13 cellular contexts compared by ENCODE assay signal in the genomic region with DNA sequence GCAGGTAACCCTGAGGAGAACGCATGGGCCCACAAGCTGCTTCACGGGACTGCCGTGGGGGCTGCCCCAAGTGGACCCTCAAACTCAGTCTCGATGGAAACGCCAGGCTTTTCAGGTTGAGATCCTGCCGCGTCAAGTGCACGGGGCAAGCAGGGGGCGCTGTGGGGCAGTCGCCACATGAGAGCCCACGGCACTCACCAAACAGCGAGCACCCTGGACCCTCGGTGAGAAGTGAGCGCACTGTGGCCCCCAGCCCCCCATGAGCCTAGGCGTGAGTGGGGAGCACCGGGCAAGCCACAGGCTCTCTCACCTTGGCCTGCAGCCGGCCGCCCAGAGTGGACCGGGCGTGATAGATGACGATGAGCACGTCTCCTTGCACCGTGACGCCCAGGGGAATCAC. TPM values are rescaled to one million over a fixed set of nuclear protein-coding genes. Genes with fewer than 3 reads are reported as not detected.
A peak's percentile ranks its signal among the peaks of the same experiment; 100 is the strongest.
DNase-seq lines count a peak whose midpoint lies in the region; ATAC-seq and TF ChIP-seq lines count a peak whose summit lies in the region.
"Had no signal": no experiment of that assay in that cellular context is flagged by ENCODE, and none has a peak within 500 bp of the region (broad histone marks: within the 10 kb centered on the region; RNA-seq: fewer than 3 reads in every experiment).

No MANE protein-coding gene starts in this region.

- H3K27ac Mint-ChIP-seq in activated CD8-positive, alpha-beta T cell treated with anti-CD3 and anti-CD28 coated beads for 36 hours = peak overlapping the region; percentile 43
- peak overlapping the region in 1 of 2 donors; percentile 40 for H3K27ac Mint-ChIP-seq in natural killer cell

- no peak overlapping the region for H3K4me3 Mint-ChIP-seq in activated CD8-positive, alpha-beta T cell treated with anti-CD3 and anti-CD28 coated beads for 36 hours
- H3K4me3 Mint-ChIP-seq in natural killer cell = no peak overlapping the region

- ATAC-seq in activated CD8-positive, alpha-beta T cell treated with anti-CD3 and anti-CD28 coated beads for 36 hours = no peak
- ATAC-seq in natural killer cell = no peak

- intact Hi-C loops in activated CD8-positive, alpha-beta T cell treated with anti-CD3 and anti-CD28 coated beads for 36 hours (cut with micrococcal nuclease) = no loop called here
- intact Hi-C loops in natural killer cell (cut with micrococcal nuclease) = no loop called here

- H3K4me3 ChIP-seq in GM12875 (ENCODE audit: low read depth, low read length) = no peak overlapping the region
- H3K4me3 ChIP-seq: lung, tibial artery had no signal

- H3K27me3 Mint-ChIP-seq in activated CD8-positive, alpha-beta T cell treated with anti-CD3 and anti-CD28 coated beads for 36 hours = no peaks in the 10 kb centered on the region
- no peaks in the 10 kb centered on the region for H3K27me3 Mint-ChIP-seq in natural killer cell (ENCODE audit: low read depth in 2 of 2)

- peaks cover 39% of the 10 kb centered on the region for H3K36me3 Mint-ChIP-seq in activated CD8-positive, alpha-beta T cell treated with anti-CD3 and anti-CD28 coated beads for 36 hours (ENCODE audit: low read depth)
- H3K36me3 Mint-ChIP-seq in natural killer cell = peaks cover 16% of the 10 kb centered on the region

- H3K4me1 Mint-ChIP-seq in activated CD8-positive, alpha-beta T cell treated with anti-CD3 and anti-CD28 coated beads for 36 hours (ENCODE audit: low read depth) = peaks cover 26% of the 10 kb centered on the region
- peaks cover 18 to 26% of the 10 kb centered on the region in 2 donors for H3K4me1 Mint-ChIP-seq in natural killer cell

- CTCF ChIA-PET in activated CD8-positive, alpha-beta T cell treated with anti-CD3 and anti-CD28 coated beads for 36 hours (lab: Charles Lee) = no interaction called here

- TF ChIP-seq CTCF in AG09319 (IDR thresholded peaks at IDR 0.05; ENCODE audit: low read depth, low read length) = peak; percentile 8
- TF ChIP-seq CTCF in GM12875 (IDR thresholded peaks at IDR 0.05; ENCODE audit: borderline replicate concordance, insufficient read depth, low read depth, low read length) = peak; percentile 14; the same call in 1 of the 2 replicates
- TF ChIP-seq CTCF in activated CD8-positive, alpha-beta T cell treated with anti-CD3 and anti-CD28 coated beads for 36 hours (IDR thresholded peaks at IDR 0.05) = no peak
- no peak for TF ChIP-seq CTCF in natural killer cell (IDR thresholded peaks at IDR 0.05)

- H3K9me3 Mint-ChIP-seq in activated CD8-positive, alpha-beta T cell treated with anti-CD3 and anti-CD28 coated beads for 36 hours = no peaks in the 10 kb centered on the region
- no peaks in the 10 kb centered on the region for H3K9me3 Mint-ChIP-seq in natural killer cell

- DNase-seq in AG09319 (ENCODE audit: extremely low read depth, low read depth) = no peak
- DNase-seq in activated CD8-positive, alpha-beta T cell treated with anti-CD3 and anti-CD28 coated beads for 36 hours = peak; percentile 18
- DNase-seq in iPS-NIHi11 (ENCODE audit: low spot score) = peak; percentile 76
- no peak for DNase-seq in epidermal melanocyte (ENCODE audit: insufficient read length, low spot score)
- DNase-seq in HCEC 1CT = no peak
- DNase-seq in natural killer cell = no peak
- no peak for DNase-seq in occipital lobe (lab: John Stamatoyannopoulos, UW)
- DNase-seq: foreskin fibroblast, NCI-H1436, retina, tibial artery had no signal

- POLR2A ChIA-PET in activated CD8-positive, alpha-beta T cell treated with anti-CD3 and anti-CD28 coated beads for 36 hours (lab: Charles Lee) = no interaction called here

RNA-seq across cellular contexts. Expression of a gene that starts 50.9 kb away (rescaled TPM):
- total RNA-seq in activated CD8-positive, alpha-beta T cell treated with anti-CD3 and anti-CD28 coated beads for 36 hours = not detected
- not detected for total RNA-seq in natural killer cell
- 1.6 TPM for total RNA-seq in occipital lobe

RNA-seq across cellular contexts. Expression of a gene that starts 55.3 kb away (rescaled TPM):
- total RNA-seq in activated CD8-positive, alpha-beta T cell treated with anti-CD3 and anti-CD28 coated beads for 36 hours = 100 to 1,000 TPM in 1 of 2 experiments, 10 to 100 TPM in 1; 97.8 to 102 TPM
- 100 to 1,000 TPM; 349 to 358 (median 349) TPM for total RNA-seq in natural killer cell
- 45.2 TPM for total RNA-seq in occipital lobe

RNA-seq across cellular contexts. Expression of a gene that starts 55.5 kb away (rescaled TPM):
- total RNA-seq in activated CD8-positive, alpha-beta T cell treated with anti-CD3 and anti-CD28 coated beads for 36 hours = 10 to 100 TPM; 11.0 to 11.2 TPM
- total RNA-seq in natural killer cell (10 to 100 TPM; 72.8 to 79.8 (median 73.2) TPM), occipital lobe (30.3 TPM)

Comparison
In these comparisons a context has a peak if more than half of its experiments do, and no peak if none do; other contexts are left out.
1. DNase-seq: peak in activated CD8-positive, alpha-beta T cell treated with anti-CD3 and anti-CD28 coated beads for 36 hours (single experiment) and iPS-NIHi11 (single experiment); none in AG09319 (single experiment), epidermal melanocyte (single experiment), HCEC 1CT (single experiment), natural killer cell (single experiment) and occipital lobe (single experiment).
2. CTCF ChIP-seq: peak in AG09319 (single experiment) and GM12875 (single experiment); none in activated CD8-positive, alpha-beta T cell treated with anti-CD3 and anti-CD28 coated beads for 36 hours (single experiment) and natural killer cell (single experiment).